In the genomic region with DNA sequence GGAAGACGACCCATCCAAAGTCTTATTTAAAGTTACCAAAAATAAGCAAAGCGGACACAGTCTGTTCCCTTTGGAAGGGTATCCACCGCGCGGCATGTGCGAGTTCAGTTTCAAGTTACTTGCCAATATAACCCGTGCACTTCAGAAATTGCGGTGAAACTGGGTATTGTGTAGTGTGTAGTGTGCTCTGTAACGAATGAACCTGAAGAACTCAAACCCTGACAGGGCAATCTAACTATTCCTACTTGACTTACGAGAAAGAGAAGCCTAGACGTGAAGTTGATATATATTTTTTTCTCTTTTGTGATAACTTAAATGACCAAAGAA, we compare ENCODE assay signal across 8 cellular contexts. TPM values are rescaled to one million over a fixed set of nuclear protein-coding genes. Genes with fewer than 3 reads are reported as not detected.
DNase-seq lines count a peak whose midpoint lies in the region; ATAC-seq and TF ChIP-seq lines count a peak whose summit lies in the region.

No MANE protein-coding gene starts in this region.

- DNase-seq in BE2C (no peak), breast epithelium (ENCODE audit: low spot score in 2 of 2) (no peak), GOT3 (lab: John Stamatoyannopoulos, UW) (no peak)
- DNase-seq in Jurkat, Clone E6-1 (ENCODE audit: low read depth, low spot score), result peak; percentile 56
- DNase-seq in activated effector memory CD4-positive, alpha-beta T cell treated with Interleukin-2 at 50 U/mL for 16 hours, result no peak

- H3K9me3 ChIP-seq in BE2C (no peaks in the 10 kb centered on the region), breast epithelium (peaks cover 0 to 9% of the 10 kb centered on the region in 2 donors), mucosa of stomach (ENCODE audit: control insufficient read depth, low read length) (no peaks in the 10 kb centered on the region)

- no peak for ATAC-seq in GM18909 (IDR thresholded peaks at IDR 0.05; ENCODE audit: poor library complexity, unreplicated experiment)
- no peak for ATAC-seq in GM19023 (IDR thresholded peaks at IDR 0.05; ENCODE audit: unreplicated experiment)

- intact Hi-C loops in breast epithelium (cut with DNase I; ENCODE audit: low total_unique reads), result no loop called here

- peak overlapping the region; percentile 93 for H3K9ac ChIP-seq in mucosa of stomach (ENCODE audit: low read length)

- H3K36me3 ChIP-seq in BE2C (no peaks in the 10 kb centered on the region), breast epithelium (no peaks in the 10 kb centered on the region), mucosa of stomach (ENCODE audit: control insufficient read depth, insufficient read depth, low read length) (no peaks in the 10 kb centered on the region)

- H3K4me3 ChIP-seq in BE2C (ENCODE audit: low read depth, low read length), result peak overlapping the region; percentile 87
- peak overlapping the region; percentile 88 for H3K4me3 ChIP-seq in Jurkat, Clone E6-1 (ENCODE audit: low read length)
- H3K4me3 ChIP-seq in breast epithelium, result peak overlapping the region; percentile 84 to 94 (median 93)
- H3K4me3 ChIP-seq in mucosa of stomach (ENCODE audit: low read length), result peak overlapping the region; percentile 60

- no peak for TF ChIP-seq CTCF in BE2C (IDR thresholded peaks at IDR 0.05; ENCODE audit: low read depth, low read length)
- no peak for TF ChIP-seq CTCF in breast epithelium (IDR thresholded peaks at IDR 0.05)

- no peak for TF ChIP-seq POLR2A in breast epithelium (IDR thresholded peaks at IDR 0.05)

- peak overlapping the region; percentile 95 to 96 for H3K27ac ChIP-seq in breast epithelium

- no peaks in the 10 kb centered on the region for H3K27me3 ChIP-seq in BE2C
- H3K27me3 ChIP-seq in breast epithelium, result no peaks in the 10 kb centered on the region
- H3K27me3 ChIP-seq in mucosa of stomach (ENCODE audit: control insufficient read depth, insufficient read depth, low read length), result no peaks in the 10 kb centered on the region

- H3K4me1 ChIP-seq in BE2C, result no peaks in the 10 kb centered on the region; the same call in 1 of the 2 replicates
- peaks cover 0 to 4% of the 10 kb centered on the region in 2 donors for H3K4me1 ChIP-seq in breast epithelium
- H3K4me1 ChIP-seq in mucosa of stomach (ENCODE audit: control insufficient read depth, insufficient read depth, low read length), result peaks cover 30% of the 10 kb centered on the region

RNA-seq across cellular contexts. Expression of a gene that starts 1.5 kb away (rescaled TPM):
- 3.6 TPM for polyA plus RNA-seq in BE2C (2012; ENCODE audit: insufficient read depth, insufficient read length, low read depth)
- 14.5 TPM for polyA plus RNA-seq in Jurkat, Clone E6-1 (2012; ENCODE audit: insufficient read depth, insufficient read length)
- total RNA-seq in breast epithelium, result 10 to 100 TPM; 57.9 to 68.6 (median 63.3) TPM
